ENCODE assay signal across 1 cellular context in the genomic region with DNA sequence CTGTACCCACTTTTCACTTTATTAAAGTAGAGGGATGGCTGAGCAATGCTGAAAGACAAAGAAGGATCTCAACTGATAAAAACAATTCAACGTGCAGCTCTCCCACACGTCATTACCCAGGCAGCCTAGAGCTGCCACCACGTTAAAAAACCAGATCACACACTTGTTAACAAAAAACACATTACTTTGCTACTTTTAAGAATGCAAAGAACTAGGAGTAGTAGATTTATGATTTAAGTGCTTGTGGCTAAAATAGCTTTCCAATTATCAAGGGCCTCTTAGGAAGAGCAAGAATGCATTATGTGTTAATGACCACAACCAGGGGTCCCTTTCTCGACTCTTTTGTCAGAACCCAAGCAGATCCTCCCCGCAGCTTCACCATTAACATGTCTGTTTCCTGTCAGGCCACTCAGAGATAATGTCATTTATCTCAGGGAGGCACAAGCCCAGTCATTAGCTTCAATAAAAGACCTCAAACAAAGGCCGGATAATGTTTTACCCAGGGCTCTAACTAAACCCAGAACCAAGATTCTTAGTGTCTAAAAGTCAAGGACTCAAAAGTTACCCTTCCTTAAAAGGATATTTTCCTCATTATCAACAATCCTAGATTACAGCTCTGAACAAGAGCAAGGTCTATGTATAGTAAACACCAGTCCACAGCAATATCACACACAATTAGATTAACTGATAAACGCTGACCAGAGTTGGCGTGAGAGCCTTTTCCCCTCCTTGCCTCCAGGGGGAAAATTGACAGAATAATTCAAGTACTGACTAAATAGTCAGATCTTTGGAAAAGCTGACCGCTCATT.
A peak's percentile ranks its signal among the peaks of the same experiment; 100 is the strongest.
TF ChIP-seq lines count a peak whose summit lies in the region.

No MANE protein-coding gene starts in this region.

TF ChIP-seq in SK-N-SH, 30 proteins besides CTCF, POLR2A, EP300 and RAD21 (continued from another document):
- TF ChIP-seq REST (IDR thresholded peaks at IDR 0.05; ENCODE audit: low read depth, low read length), result no peak
- TF ChIP-seq CHD2 (IDR thresholded peaks at IDR 0.05; ENCODE audit: low read length, partially characterized antibody), result peak; percentile 57
- TF ChIP-seq TAF1 (IDR thresholded peaks at IDR 0.05; ENCODE audit: borderline replicate concordance, low read depth, low read length), result no peak
- no peak for TF ChIP-seq USF2 (IDR thresholded peaks at IDR 0.05; ENCODE audit: borderline replicate concordance, low read depth, low read length)
- TF ChIP-seq RXRA (IDR thresholded peaks at IDR 0.05; ENCODE audit: borderline replicate concordance, low read depth), result no peak
- TF ChIP-seq, protein P1, sequence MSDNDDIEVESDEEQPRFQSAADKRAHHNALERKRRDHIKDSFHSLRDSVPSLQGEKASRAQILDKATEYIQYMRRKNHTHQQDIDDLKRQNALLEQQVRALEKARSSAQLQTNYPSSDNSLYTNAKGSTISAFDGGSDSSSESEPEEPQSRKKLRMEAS (IDR thresholded peaks at IDR 0.05; ENCODE audit: low read depth), result no peak
- TF ChIP-seq ELF1 (IDR thresholded peaks at IDR 0.05), result no peak
- TF ChIP-seq GATA2 (CRISPR knock-in tag; IDR thresholded peaks at IDR 0.05), result peak; percentile 94
- TF ChIP-seq RCOR1 (IDR thresholded peaks at IDR 0.05; ENCODE audit: low read length), result peak; percentile 86
- TF ChIP-seq, protein P2, sequence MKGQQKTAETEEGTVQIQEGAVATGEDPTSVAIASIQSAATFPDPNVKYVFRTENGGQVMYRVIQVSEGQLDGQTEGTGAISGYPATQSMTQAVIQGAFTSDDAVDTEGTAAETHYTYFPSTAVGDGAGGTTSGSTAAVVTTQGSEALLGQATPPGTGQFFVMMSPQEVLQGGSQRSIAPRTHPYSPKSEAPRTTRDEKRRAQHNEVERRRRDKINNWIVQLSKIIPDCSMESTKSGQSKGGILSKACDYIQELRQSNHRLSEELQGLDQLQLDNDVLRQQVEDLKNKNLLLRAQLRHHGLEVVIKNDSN (IDR thresholded peaks at IDR 0.05; ENCODE audit: borderline replicate concordance, low read depth), result no peak
- no peak for TF ChIP-seq MEF2A (IDR thresholded peaks at IDR 0.05; ENCODE audit: borderline replicate concordance, low read depth)
- TF ChIP-seq POLR2AphosphoS5 (IDR thresholded peaks at IDR 0.05; ENCODE audit: low read depth, low read length), result peak; percentile 34; the same call in 1 of the 2 replicates
- TF ChIP-seq FOXM1 (IDR thresholded peaks at IDR 0.05; ENCODE audit: low read depth), result no peak
- TF ChIP-seq SMC3 (IDR thresholded peaks at IDR 0.05; ENCODE audit: low read depth, low read length), result peak; percentile 18; the same call in 1 of the 2 replicates
- TF ChIP-seq JUND (IDR thresholded peaks at IDR 0.05), result peak; percentile 11; the same call in 1 of the 2 replicates
- TF ChIP-seq TEAD4 (IDR thresholded peaks at IDR 0.05; ENCODE audit: borderline replicate concordance, insufficient read depth), result no peak; the same call in 1 of the 2 replicates
- peak; percentile 62 for TF ChIP-seq TCF12 (IDR thresholded peaks at IDR 0.05)
- TF ChIP-seq NFIC (IDR thresholded peaks at IDR 0.05; ENCODE audit: borderline replicate concordance), result no peak
- TF ChIP-seq FOSL2 (IDR thresholded peaks at IDR 0.05; ENCODE audit: borderline replicate concordance, low read depth), result no peak
- TF ChIP-seq EZH2phosphoT487 (IDR thresholded peaks at IDR 0.05; ENCODE audit: borderline replicate concordance, low read depth), result no peak
- no peak for TF ChIP-seq GABPA (IDR thresholded peaks at IDR 0.05; ENCODE audit: low read depth)
